Comparison of ENCODE assay signal across 16 cellular contexts in genomic region chr15:51312754-51313390, GRCh38. TPM values are rescaled to one million over a fixed set of nuclear protein-coding genes. Genes with fewer than 3 reads are reported as not detected.
DNase-seq lines count a peak whose midpoint lies in the region; ATAC-seq, FAIRE-seq and TF ChIP-seq lines count a peak whose summit lies in the region.
"Had no signal": no experiment of that assay in that cellular context is flagged by ENCODE, and none has a peak within 500 bp of the region (broad histone marks: within the 10 kb centered on the region; RNA-seq: fewer than 3 reads in every experiment).

No MANE protein-coding gene starts in this region.

- H3K27ac ChIP-seq in A549 (peak overlapping the region; percentile 6 to 34; a peak in 2 of 6 replicates), HCT116 (ENCODE audit: low read depth, low read length) (no peak overlapping the region), mammary epithelial cell (ENCODE audit: insufficient read depth, low read depth, low read length) (no peak overlapping the region)
- H3K27ac ChIP-seq: ovary had no signal

- RAD21 ChIA-PET in HCT116 (lab: Charles Lee; ENCODE audit: low non-redundant PET in 1 of 2, low total read pairs in 2 of 2, uncharacterized antibody in 2 of 2, unreplicated experiment in 2 of 2): no interaction called here

- no peak overlapping the region for H3K27ac Mint-ChIP-seq in naive thymus-derived CD8-positive, alpha-beta T cell
- H3K27ac Mint-ChIP-seq: stimulated activated effector memory CD8-positive, alpha-beta T cell treated with anti-CD3 and anti-CD28 coated beads, Interleukin-12 subunit alpha, Interleukin-12 subunit beta, amount 100 ng/mL, for 72 hours had no signal

- H3K9me3 Mint-ChIP-seq in naive thymus-derived CD8-positive, alpha-beta T cell: no peaks in the 10 kb centered on the region
- H3K9me3 Mint-ChIP-seq: stimulated activated effector memory CD8-positive, alpha-beta T cell treated with anti-CD3 and anti-CD28 coated beads, Interleukin-12 subunit alpha, Interleukin-12 subunit beta, amount 100 ng/mL, for 72 hours had no signal

- H2AFZ ChIP-seq in HCT116 (ENCODE audit: low read depth, low read length, poor library complexity, severe bottlenecking) (no peak overlapping the region), mammary epithelial cell (ENCODE audit: low read depth, low read length) (no peak overlapping the region)

- in situ Hi-C loops in mammary epithelial cell (cut with MboI; ENCODE audit: low sequenced_read_pairs in 2 of 2): no loop called here

- no peak for TF ChIP-seq EP300 in A549 (IDR thresholded peaks at IDR 0.05)

- H3K9me3 ChIP-seq in A549: no peaks in the 10 kb centered on the region
- no peaks in the 10 kb centered on the region for H3K9me3 ChIP-seq in HCT116 (ENCODE audit: control insufficient read depth in 1 of 2, insufficient read depth in 1 of 2, low read depth in 1 of 2, low read length in 2 of 2)
- no peaks in the 10 kb centered on the region for H3K9me3 ChIP-seq in mammary epithelial cell (replicated peaks; ENCODE audit: insufficient read depth, low read length)
- H3K9me3 ChIP-seq: heart right ventricle, ovary had no signal

- H3K36me3 Mint-ChIP-seq in naive thymus-derived CD8-positive, alpha-beta T cell: no peaks in the 10 kb centered on the region
- H3K36me3 Mint-ChIP-seq: stimulated activated effector memory CD8-positive, alpha-beta T cell treated with anti-CD3 and anti-CD28 coated beads, Interleukin-12 subunit alpha, Interleukin-12 subunit beta, amount 100 ng/mL, for 72 hours had no signal

- CTCF ChIA-PET in A549 (lab: Yijun Ruan, JAX) (interaction anchor here (1.2 to 5.9 kb wide), 6 partner anchors 14 to 150 kb away, joined by 3 to 24 read pairs (median 11); no protein-coding TSS in a partner anchor), HCT116 (lab: Charles Lee) (no interaction called here), mammary epithelial cell (lab: Charles Lee; ENCODE audit: low non-redundant PET) (no interaction called here)

- BruUV-seq in HCT116 (replicated peaks; lab: Mats Ljungman, UMichigan) (no TSS peak), mammary epithelial cell (replicated peaks; lab: Mats Ljungman, UMichigan) (no TSS peak)

- no peak for TF ChIP-seq RAD21 in A549 (conservative IDR thresholded peaks at IDR 0.05 in 1 of 2, IDR thresholded peaks at IDR 0.05 in 1 of 2)
- no peak for TF ChIP-seq RAD21 in HCT116 (IDR thresholded peaks at IDR 0.05; ENCODE audit: low read depth)

- no peaks in the 10 kb centered on the region for H3K9me2 ChIP-seq in HCT116 (ENCODE audit: insufficient read depth)

- ATAC-seq in A549 (no peak; a peak in 1 of 6 replicates), HCT116 (peak; percentile 65)
- no peak for ATAC-seq in naive thymus-derived CD8-positive, alpha-beta T cell
- ATAC-seq: stimulated activated effector memory CD8-positive, alpha-beta T cell treated with anti-CD3 and anti-CD28 coated beads, Interleukin-12 subunit alpha, Interleukin-12 subunit beta, amount 100 ng/mL, for 72 hours had no signal

- intact Hi-C loops in HCT116 (cut with micrococcal nuclease) (no loop called here), mammary epithelial cell (cut with micrococcal nuclease) (no loop called here)

- no peaks in the 10 kb centered on the region for H3K36me3 ChIP-seq in HCT116 (ENCODE audit: control insufficient read depth in 1 of 2, insufficient read depth in 2 of 2, low read length in 2 of 2)
- no peaks in the 10 kb centered on the region for H3K36me3 ChIP-seq in mammary epithelial cell (ENCODE audit: insufficient read depth, low read length)
- H3K36me3 ChIP-seq: heart right ventricle, ovary had no signal

- H3K4me1 ChIP-seq in A549 (peaks cover 18% of the 10 kb centered on the region; the same call in 2 of the 3 replicates), HCT116 (ENCODE audit: control insufficient read depth in 1 of 2, insufficient read depth in 2 of 2, low read length in 2 of 2) (peaks cover 7 to 11% of the 10 kb centered on the region in 2 experiments), mammary epithelial cell (ENCODE audit: insufficient read depth, low read length) (peaks cover 13% of the 10 kb centered on the region)

- TF ChIP-seq CTCF in A549 (IDR thresholded peaks at IDR 0.05): no peak
- TF ChIP-seq CTCF in HCT116 (IDR thresholded peaks at IDR 0.05 in 2 of 3, conservative IDR thresholded peaks at IDR 0.05 in 1 of 3; ENCODE audit: borderline replicate concordance in 1 of 3, insufficient read depth in 1 of 3, low read depth in 2 of 3, low read length in 2 of 3): no peak
- TF ChIP-seq CTCF in mammary epithelial cell (conservative IDR thresholded peaks at IDR 0.05 in 1 of 2, IDR thresholded peaks at IDR 0.05 in 1 of 2; ENCODE audit: extremely low read depth in 1 of 2, insufficient read depth in 1 of 2, low read depth in 1 of 2, low read length in 2 of 2): no peak

- dilution Hi-C loops in mammary epithelial cell (cut with HindIII; ENCODE audit: low sequenced_read_pairs): no loop called here

- H4K20me1 ChIP-seq in HCT116 (ENCODE audit: insufficient read depth) (no peaks in the 10 kb centered on the region), mammary epithelial cell (ENCODE audit: insufficient read depth, low read length) (no peaks in the 10 kb centered on the region)

- DNase-seq in A549 (ENCODE audit: low read depth in 1 of 2, low spot score in 1 of 2): no peak
- DNase-seq in HCT116 (ENCODE audit: low read depth, low spot score): peak; percentile 29
- peak; percentile 70 for DNase-seq in mammary epithelial cell
- peak; percentile 27 for DNase-seq in iris pigment epithelial cell (ENCODE audit: low read depth)
- no peak for DNase-seq in cerebellar cortex (ENCODE audit: low spot score)
- DNase-seq in HUDEP-2 (lab: John Stamatoyannopoulos, UW; ENCODE audit: unreplicated experiment in 76 of 76): no peak
- DNase-seq in NCI-H1436 treated with DMSO at 0.1 percent for 48 hours (lab: John Stamatoyannopoulos, UW): no peak
- DNase-seq in naive thymus-derived CD8-positive, alpha-beta T cell: no peak
- DNase-seq: activated T-cell treated with anti-CD3 and anti-CD28 coated beads, Interleukin-2, amount 50 U/mL, for 48 hours; heart right ventricle; NCI-H1436; NCI-H226; ovary had no signal

- H3K27me3 ChIP-seq in HCT116 (ENCODE audit: insufficient read depth, low read length) (no peaks in the 10 kb centered on the region), mammary epithelial cell (ENCODE audit: insufficient read depth, low read length) (no peaks in the 10 kb centered on the region)
- H3K27me3 ChIP-seq: heart right ventricle, ovary had no signal

- no peak overlapping the region for H3K4me3 ChIP-seq in A549
- H3K4me3 ChIP-seq in HCT116 (replicated peaks in 1 of 2; ENCODE audit: low read depth in 1 of 2, low read length in 2 of 2): no peak overlapping the region
- H3K4me3 ChIP-seq in mammary epithelial cell (replicated peaks in 1 of 3; ENCODE audit: insufficient read depth in 1 of 3, low read depth in 2 of 3, low read length in 3 of 3): no peak overlapping the region
- H3K4me3 ChIP-seq: heart right ventricle, ovary, smooth muscle cell had no signal

- no peak overlapping the region for H3K9ac ChIP-seq in HCT116 (ENCODE audit: low read length)
- no peak overlapping the region for H3K9ac ChIP-seq in mammary epithelial cell (ENCODE audit: insufficient read depth, low read length)

- FAIRE-seq in A549 (lab: Jason Lieb, UNC): no peak

- H3K27me3 Mint-ChIP-seq in naive thymus-derived CD8-positive, alpha-beta T cell: peaks cover 0 to 17% (median 2%) of the 10 kb centered on the region in 5 donors

- peak overlapping the region; percentile 15; the same call in 2 of the 3 replicates for H3K4me2 ChIP-seq in A549
- H3K4me2 ChIP-seq in HCT116 (ENCODE audit: low read length): peak overlapping the region; percentile 38
- H3K4me2 ChIP-seq in mammary epithelial cell (ENCODE audit: insufficient read depth, low read depth, low read length): peak overlapping the region; percentile 24
- H3K4me2 ChIP-seq: smooth muscle cell had no signal

- POLR2A ChIA-PET in A549 (lab: Yijun Ruan, JAX) (no interaction called here), HCT116 (lab: Charles Lee) (no interaction called here)
- POLR2A ChIA-PET in naive thymus-derived CD8-positive, alpha-beta T cell (lab: Charles Lee): no interaction called here

- H3K4me1 Mint-ChIP-seq in naive thymus-derived CD8-positive, alpha-beta T cell: no peaks in the 10 kb centered on the region
- H3K4me1 Mint-ChIP-seq: stimulated activated effector memory CD8-positive, alpha-beta T cell treated with anti-CD3 and anti-CD28 coated beads, Interleukin-12 subunit alpha, Interleukin-12 subunit beta, amount 100 ng/mL, for 72 hours had no signal

- no peaks in the 10 kb centered on the region for H3K79me2 ChIP-seq in HCT116 (ENCODE audit: insufficient read depth, low read length)
- H3K79me2 ChIP-seq in mammary epithelial cell (ENCODE audit: insufficient read depth, low read length): no peaks in the 10 kb centered on the region

- 69% methylated on average over 2 of the region's 2 CpGs for WGBS in A549 (ENCODE audit: missing lambda C conversion rate)
- WGBS in mammary epithelial cell (ENCODE audit: low coverage, missing lambda C conversion rate): 0% methylated on average over 1 of the region's 2 CpGs

- no peak overlapping the region for H3K4me3 Mint-ChIP-seq in naive thymus-derived CD8-positive, alpha-beta T cell
- H3K4me3 Mint-ChIP-seq: stimulated activated effector memory CD8-positive, alpha-beta T cell treated with anti-CD3 and anti-CD28 coated beads, Interleukin-12 subunit alpha, Interleukin-12 subunit beta, amount 100 ng/mL, for 72 hours had no signal

- TF ChIP-seq POLR2A in A549 (IDR thresholded peaks at IDR 0.05; ENCODE audit: low read length) (no peak), HCT116 (IDR thresholded peaks at IDR 0.05; ENCODE audit: borderline replicate concordance, extremely low read depth, insufficient read depth, insufficient read length) (no peak)

RNA-seq across cellular contexts. Expression of gene CYP19A1, which starts 25.5 kb away (rescaled TPM):
- polyA plus RNA-seq in A549 (2011; rRNA removed) (0.26 and 0.36 TPM in 2 replicates), A549 (2017; fragmentation: RNase III; extraction: RNeasy Plus Mini Kit Qiagen cat#74134 plus additional on column Dnase treatment) (0.21 TPM in 1 of 3 replicates, not detected in the others), mammary epithelial cell (0.09 TPM)
- 0.04 TPM in 1 of 2 replicates, not detected in the other for polyA plus RNA-seq in A549 (2012; cell fraction: cytosol; rRNA removed)
- 0.02 and 0.13 TPM in 2 replicates for polyA plus RNA-seq in A549 (2012; cell fraction: nucleus; rRNA removed)
- polyA minus RNA-seq in A549 (2011; rRNA and poly(A)+ RNA removed): not detected in 2 replicates
- total RNA-seq in HCT116 (2021; ENCODE audit: unreplicated experiment) (not detected), mammary epithelial cell (under 1 TPM in 1 of 2 donors, not detected in 1; 0.17 TPM)
- 0.30 and 0.35 TPM in 2 replicates for polyA plus RNA-seq in HCT116 (2012)
- not detected for polyA minus RNA-seq in mammary epithelial cell
- total RNA-seq in naive thymus-derived CD8-positive, alpha-beta T cell: not detected
- polyA plus RNA-seq in naive thymus-derived CD8-positive, alpha-beta T cell: not detected
- total RNA-seq: smooth muscle cell had no signal
- polyA plus RNA-seq: smooth muscle cell had no signal

RNA-seq across cellular contexts. Expression of gene GLDN, which starts 28.6 kb away (rescaled TPM):
- 0.20 and 0.25 TPM in 2 replicates for polyA plus RNA-seq in A549 (2011; rRNA removed)
- polyA plus RNA-seq in A549 (2012; cell fraction: cytosol; rRNA removed): 0.03 TPM in 1 of 2 replicates, not detected in the other
- polyA plus RNA-seq in A549 (2012; cell fraction: nucleus; rRNA removed): 0.28 TPM in 1 of 2 replicates, not detected in the other
- polyA plus RNA-seq in A549 (2017; fragmentation: RNase III; extraction: RNeasy Plus Mini Kit Qiagen cat#74134 plus additional on column Dnase treatment): 0.03 TPM in 2 of 3 replicates, not detected in the other
- 0.17 TPM in 1 of 2 replicates, not detected in the other for polyA minus RNA-seq in A549 (2011; rRNA and poly(A)+ RNA removed)
- total RNA-seq in HCT116 (2021; ENCODE audit: unreplicated experiment): 3.0 TPM
- 1.6 and 2.0 TPM in 2 replicates for polyA plus RNA-seq in HCT116 (2012)
- total RNA-seq in mammary epithelial cell: under 1 TPM in 1 of 2 donors, not detected in 1; 0.33 TPM
- polyA plus RNA-seq in mammary epithelial cell: not detected
- polyA minus RNA-seq in mammary epithelial cell: not detected
- not detected for total RNA-seq in naive thymus-derived CD8-positive, alpha-beta T cell
- not detected for polyA plus RNA-seq in naive thymus-derived CD8-positive, alpha-beta T cell
- total RNA-seq: OCI-LY7 had no signal

Comparison
In these comparisons a context has a peak if more than half of its experiments do, and no peak if none do; other contexts are left out.
1. DNase-seq: peak in HCT116 (single experiment), mammary epithelial cell (single experiment) and iris pigment epithelial cell (single experiment); none in A549 (0 of 2), cerebellar cortex (single experiment), HUDEP-2 (0 of 76), NCI-H1436 treated with DMSO at 0.1 percent for 48 hours (single experiment) and naive thymus-derived CD8-positive, alpha-beta T cell (0 of 10).
2. H3K27ac ChIP-seq: peak in A549 (2 of 2); none in HCT116 (single experiment) and mammary epithelial cell (single experiment).
3. Peak in every context shown above with its lines, with median percentiles within 50 percentile points of each other: H3K4me2 ChIP-seq.